Comparison of ENCODE assay signal across 8 cellular contexts in the genomic region with DNA sequence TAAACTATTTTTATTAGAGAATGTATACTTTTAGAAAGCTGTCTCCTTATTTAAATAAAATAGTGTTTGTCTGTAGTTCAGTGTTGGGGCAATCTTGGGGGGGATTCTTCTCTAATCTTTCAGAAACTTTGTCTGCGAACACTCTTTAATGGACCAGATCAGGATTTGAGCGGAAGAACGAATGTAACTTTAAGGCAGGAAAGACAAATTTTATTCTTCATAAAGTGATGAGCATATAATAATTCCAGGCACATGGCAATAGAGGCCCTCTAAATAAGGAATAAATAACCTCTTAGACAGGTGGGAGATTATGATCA. TPM values are rescaled to one million over a fixed set of nuclear protein-coding genes. Genes with fewer than 3 reads are reported as not detected.
DNase-seq lines count a peak whose midpoint lies in the region; ATAC-seq, FAIRE-seq and TF ChIP-seq lines count a peak whose summit lies in the region.

No MANE protein-coding gene starts in this region.

- H4K20me1 ChIP-seq in fibroblast of lung (ENCODE audit: control insufficient read depth, extremely low read depth, insufficient read depth, low read length): peaks cover 11% of the 10 kb centered on the region

- intact Hi-C loops in psoas muscle (cut with DNase I): no loop called here

- H3K9ac ChIP-seq in fibroblast of lung (ENCODE audit: insufficient read depth, low read length): peak overlapping the region; percentile 97

- 0 to 2% (median 0%) methylated on average over 3 of the region's 3 CpGs for WGBS in psoas muscle, 3 donors

- no peak overlapping the region for H2AFZ ChIP-seq in fibroblast of lung (ENCODE audit: low read length)

- H3K4me2 ChIP-seq in fibroblast of lung (ENCODE audit: extremely low read depth, insufficient read depth, low read length): peak overlapping the region; percentile 79

- no peak for FAIRE-seq in RCC 7860 (lab: Jason Lieb, UNC)

- H3K79me2 ChIP-seq in fibroblast of lung (ENCODE audit: control insufficient read depth, insufficient read depth, low read length): peaks cover 83% of the 10 kb centered on the region

- H3K27ac ChIP-seq in fibroblast of lung (ENCODE audit: insufficient read depth, low read length) (peak overlapping the region; percentile 100), psoas muscle (peak overlapping the region; percentile 99)

- DNase-seq in GM06990 (ENCODE audit: extremely low read depth, insufficient read length) (no peak), RCC 7860 (ENCODE audit: low spot score) (peak; percentile 12), fibroblast of lung (ENCODE audit: low read depth in 2 of 2) (no peak), psoas muscle (no peak)
- DNase-seq in stimulated activated CD4-positive, alpha-beta T cell treated with anti-CD3 and anti-CD28 coated beads, Interleukin-15, amount 100 ng/mL, for 24 hours: no peak

- H3K9me3 ChIP-seq in fibroblast of lung (ENCODE audit: control insufficient read depth, insufficient read depth, low read depth, low read length) (no peaks in the 10 kb centered on the region), psoas muscle (no peaks in the 10 kb centered on the region)

- peak overlapping the region; percentile 70 for H3K4me3 ChIP-seq in GM06990 (replicated peaks; ENCODE audit: low read depth, low read length)
- peak overlapping the region; percentile 72 to 98 (median 76) for H3K4me3 ChIP-seq in fibroblast of lung (replicated peaks in 1 of 4; ENCODE audit: control extremely low read depth in 1 of 4, insufficient read depth in 1 of 4, low read depth in 3 of 4, low read length in 4 of 4)
- H3K4me3 ChIP-seq in psoas muscle: peak overlapping the region; percentile 92

- no peak for TF ChIP-seq CTCF in GM06990 (IDR thresholded peaks at IDR 0.05; ENCODE audit: insufficient read depth, low read length, poor library complexity, severe bottlenecking)
- TF ChIP-seq CTCF in fibroblast of lung (conservative IDR thresholded peaks at IDR 0.05 in 1 of 2, IDR thresholded peaks at IDR 0.05 in 1 of 2; ENCODE audit: low read depth in 1 of 2, low read length in 2 of 2): no peak
- TF ChIP-seq CTCF in psoas muscle (IDR thresholded peaks at IDR 0.05): no peak

- H3K4me1 ChIP-seq in fibroblast of lung (ENCODE audit: control insufficient read depth, extremely low read depth, insufficient read depth, low read length) (no peaks in the 10 kb centered on the region), psoas muscle (peaks cover 25% of the 10 kb centered on the region)

- H3K36me3 ChIP-seq in GM06990 (ENCODE audit: control insufficient read depth, insufficient read depth, low read length): peaks cover 23% of the 10 kb centered on the region
- peaks cover 9% of the 10 kb centered on the region for H3K36me3 ChIP-seq in fibroblast of lung (ENCODE audit: control insufficient read depth, insufficient read depth, low read length)
- peaks cover 8 to 69% of the 10 kb centered on the region in 2 donors for H3K36me3 ChIP-seq in psoas muscle (ENCODE audit: insufficient read depth in 1 of 2, low read depth in 1 of 2)

- H3K27me3 ChIP-seq in GM06990 (replicated peaks; ENCODE audit: control insufficient read depth, insufficient read depth, low read length) (no peaks in the 10 kb centered on the region), fibroblast of lung (ENCODE audit: control insufficient read depth, insufficient read depth, low read length) (no peaks in the 10 kb centered on the region), psoas muscle (ENCODE audit: insufficient read depth in 3 of 3, low read length in 2 of 3) (no peaks in the 10 kb centered on the region)

- ATAC-seq in psoas muscle (no peak), HG03457 (IDR thresholded peaks at IDR 0.05; ENCODE audit: unreplicated experiment) (no peak), GM18519 (IDR thresholded peaks at IDR 0.05; ENCODE audit: low FRiP score, unreplicated experiment) (no peak), GM18520 (IDR thresholded peaks at IDR 0.05; ENCODE audit: unreplicated experiment) (no peak)

RNA-seq across cellular contexts. Expression of gene MALAT1, which starts 4.7 kb away (rescaled TPM):
- total RNA-seq in fibroblast of lung: 14,068 and 21,991 TPM in 2 replicates
- polyA plus RNA-seq in fibroblast of lung: 482 and 583 TPM in 2 replicates
- polyA plus RNA-seq in fibroblast of lung (2012): 274 and 335 TPM in 2 replicates
- 1,820 and 2,014 TPM in 2 replicates for polyA minus RNA-seq in fibroblast of lung (ENCODE audit: low replicate concordance)
- over 10,000 TPM in 1 of 4 donors, 1,000 to 10,000 TPM in 3; 3,071 to 11,376 (median 4,986) TPM for total RNA-seq in psoas muscle
- 100 to 1,000 TPM; 102 to 846 (median 299) TPM for polyA plus RNA-seq in psoas muscle

RNA-seq across cellular contexts. Expression of gene SCYL1, which starts 21.3 kb away (rescaled TPM):
- total RNA-seq in fibroblast of lung: 73.2 and 84.6 TPM in 2 replicates
- 58.2 and 62.3 TPM in 2 replicates for polyA plus RNA-seq in fibroblast of lung
- 71.8 and 83.3 TPM in 2 replicates for polyA plus RNA-seq in fibroblast of lung (2012)
- polyA minus RNA-seq in fibroblast of lung (ENCODE audit: low replicate concordance): 160 and 182 TPM in 2 replicates
- total RNA-seq in psoas muscle: 100 to 1,000 TPM in 1 of 4 donors, 10 to 100 TPM in 3; 77.8 to 106 (median 92.6) TPM
- polyA plus RNA-seq in psoas muscle: 10 to 100 TPM; 66.9 to 87.4 (median 79.4) TPM

RNA-seq across cellular contexts. Expression of gene LTBP3, which starts 54.6 kb away (rescaled TPM):
- total RNA-seq in fibroblast of lung: 37.3 and 39.0 TPM in 2 replicates
- polyA plus RNA-seq in fibroblast of lung: 40.4 and 47.2 TPM in 2 replicates
- polyA plus RNA-seq in fibroblast of lung (2012): 65.8 and 68.7 TPM in 2 replicates
- 54.6 and 262 TPM in 2 replicates for polyA minus RNA-seq in fibroblast of lung (ENCODE audit: low replicate concordance)
- total RNA-seq in psoas muscle: 10 to 100 TPM; 27.9 to 82.3 (median 51.4) TPM
- polyA plus RNA-seq in psoas muscle: 10 to 100 TPM; 12.7 to 19.2 (median 17.2) TPM
